ENCODE assay signal across 1 cellular context in the genomic region with DNA sequence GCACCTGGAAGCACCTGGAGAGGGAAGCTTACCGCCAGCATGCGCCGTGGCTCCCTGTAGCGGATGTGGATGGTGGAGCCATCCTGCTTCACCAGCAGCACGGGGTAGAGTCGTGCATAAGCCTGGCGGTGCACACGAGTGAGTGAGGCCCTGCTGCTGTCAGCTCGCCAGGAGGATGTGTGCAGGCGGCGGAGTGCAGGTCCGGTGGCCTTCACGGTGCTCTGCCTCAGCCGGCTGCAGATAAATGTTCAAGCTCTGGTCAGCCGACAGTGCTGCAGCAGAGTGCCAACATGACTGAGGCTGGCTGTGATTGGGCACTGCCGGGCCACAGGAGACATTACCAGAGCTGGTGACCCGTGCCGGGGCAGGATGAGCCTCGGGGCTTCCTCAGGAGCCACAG.
TF ChIP-seq lines count a peak whose summit lies in the region.

No MANE protein-coding gene starts in this region.

TF ChIP-seq in H1, 55 proteins besides CTCF, POLR2A, EP300 and RAD21:
- TF ChIP-seq TBP (IDR thresholded peaks at IDR 0.05; ENCODE audit: low read depth, low read length) (no peak), RNF2 (IDR thresholded peaks at IDR 0.05; ENCODE audit: borderline replicate concordance, low read depth, low read length, missing control alignments, poor library complexity, severe bottlenecking) (no peak), FOSL1 (IDR thresholded peaks at IDR 0.05; ENCODE audit: insufficient read depth, low read depth, low read length) (no peak), RBBP5 (IDR thresholded peaks at IDR 0.05; ENCODE audit: borderline replicate concordance, low read depth, low read length) (no peak), NRF1 (IDR thresholded peaks at IDR 0.05; ENCODE audit: low read depth, low read length) (no peak), SP4 (IDR thresholded peaks at IDR 0.05; ENCODE audit: low read length) (no peak), CREB1 (IDR thresholded peaks at IDR 0.05) (no peak), RXRA (IDR thresholded peaks at IDR 0.05; ENCODE audit: insufficient read depth, low read depth, low read length) (no peak), SP1 (IDR thresholded peaks at IDR 0.05; ENCODE audit: low read depth, low read length) (no peak), CTBP2 (IDR thresholded peaks at IDR 0.05; ENCODE audit: borderline replicate concordance, insufficient read depth, insufficient read length, low read length) (no peak), CHD1 (IDR thresholded peaks at IDR 0.05; ENCODE audit: low read depth, low read length) (no peak)
